1 cellular context compared by ENCODE assay signal in the genomic region with DNA sequence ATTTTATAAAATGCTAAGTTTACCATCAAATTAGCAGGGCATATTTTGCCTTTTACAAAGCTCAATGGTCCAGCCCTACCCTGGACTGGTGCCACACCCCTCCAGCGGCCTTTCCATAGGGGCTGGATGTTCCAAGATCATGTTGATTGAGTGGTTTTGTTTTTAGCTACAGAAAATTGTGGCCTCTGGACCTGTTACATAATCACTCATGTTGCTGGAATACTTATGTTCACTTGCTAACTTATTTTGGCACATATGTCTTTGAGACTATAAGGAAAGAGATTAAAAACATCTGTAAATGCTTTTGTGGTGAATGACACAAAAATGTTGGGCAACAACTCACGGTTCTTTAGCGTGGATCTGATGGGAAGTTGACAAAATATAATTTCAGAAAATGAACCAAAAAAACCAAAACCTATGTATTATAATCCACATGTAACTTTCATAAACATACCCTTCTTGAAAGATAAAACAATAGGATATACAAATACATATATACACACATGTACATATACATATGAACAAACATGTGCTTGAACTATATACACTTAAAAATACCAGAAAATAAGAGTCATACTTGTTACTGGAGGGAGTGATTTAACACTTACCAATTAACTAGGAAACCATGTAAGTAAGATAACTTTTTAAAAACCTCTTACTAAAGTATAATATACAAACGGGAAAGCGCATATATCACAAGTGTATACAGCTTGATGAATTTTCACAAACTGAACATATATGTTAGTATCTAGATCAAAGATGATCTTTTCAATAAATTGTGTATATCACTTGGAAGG.
TF ChIP-seq lines count a peak whose summit lies in the region.

No MANE protein-coding gene starts in this region.

TF ChIP-seq in HepG2, 621 proteins besides CTCF, POLR2A, EP300 and RAD21:
- TF ChIP-seq ATRX (CRISPR knock-in tag; IDR thresholded peaks at IDR 0.05; ENCODE audit: borderline replicate concordance) (no peak), EED (CRISPR knock-in tag; IDR thresholded peaks at IDR 0.05) (no peak), ZC3H4 (CRISPR knock-in tag; IDR thresholded peaks at IDR 0.05; ENCODE audit: borderline replicate concordance) (no peak), ZBTB21 (CRISPR knock-in tag; IDR thresholded peaks at IDR 0.05) (no peak)
